ENCODE assay signal across 8 cellular contexts in the genomic region with DNA sequence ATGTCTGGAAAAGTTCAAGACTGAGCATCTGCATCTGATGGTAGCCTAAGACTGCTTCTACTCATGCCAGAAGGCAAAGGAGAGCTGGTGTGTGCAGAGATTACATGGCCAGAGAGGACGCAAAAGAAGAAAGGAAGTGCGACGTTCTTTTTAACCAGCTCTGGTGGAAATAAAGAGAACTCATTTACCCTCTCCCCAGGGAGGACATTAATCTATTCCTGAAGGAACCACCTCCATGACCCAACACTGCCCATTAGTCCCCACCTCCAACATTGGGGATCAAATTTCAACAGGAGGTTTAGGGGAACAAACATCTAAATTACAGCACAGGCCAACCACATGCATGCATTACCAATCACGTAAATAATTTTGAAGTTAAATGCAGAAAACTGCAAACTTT. TPM values are rescaled to one million over a fixed set of nuclear protein-coding genes. Genes with fewer than 3 reads are reported as not detected.
DNase-seq lines count a peak whose midpoint lies in the region; ATAC-seq lines count a peak whose summit lies in the region.

No MANE protein-coding gene starts in this region.

- H3K27ac ChIP-seq in thymus (ENCODE audit: low read depth): no peak overlapping the region

- no peak for DNase-seq in activated T-cell treated with anti-CD3 and anti-CD28 coated beads, Interleukin-2, amount 50 U/mL, for 4 hours
- DNase-seq in activated T-cell treated with anti-CD3 and anti-CD28 coated beads, Interleukin-2, amount 50 U/mL, for 48 hours: no peak
- DNase-seq in T-helper 17 cell (no peak), iPS DF 4.7 (ENCODE audit: extremely low read depth, low spot score) (peak; percentile 53), NOMO-1 treated with dmso at 0.1 percent for 144 hours (lab: John Stamatoyannopoulos, UW; ENCODE audit: unreplicated experiment) (no peak), NCI-H1092 (lab: John Stamatoyannopoulos, UW) (no peak)

- H3K9me3 ChIP-seq in T-helper 17 cell (ENCODE audit: control insufficient read depth, low read length, poor library complexity, severe bottlenecking): no peaks in the 10 kb centered on the region
- no peaks in the 10 kb centered on the region for H3K9me3 ChIP-seq in thymus (ENCODE audit: control insufficient read depth)

- H3K4me1 Mint-ChIP-seq in activated T-cell treated with anti-CD3 and anti-CD28 coated beads, Interleukin-2, amount 50 U/mL, for 4 hours (ENCODE audit: low read depth): peaks cover 36% of the 10 kb centered on the region
- H3K4me1 Mint-ChIP-seq in T-helper 17 cell: peaks cover 31% of the 10 kb centered on the region

- peak overlapping the region; percentile 98 for H3K27ac Mint-ChIP-seq in T-helper 17 cell

- H3K27me3 ChIP-seq in thymus (ENCODE audit: control insufficient read depth, insufficient read depth): no peaks in the 10 kb centered on the region

- peaks cover 3% of the 10 kb centered on the region for H3K36me3 ChIP-seq in thymus (ENCODE audit: control insufficient read depth, insufficient read depth)

- no peaks in the 10 kb centered on the region for H3K27me3 Mint-ChIP-seq in activated T-cell treated with anti-CD3 and anti-CD28 coated beads, Interleukin-2, amount 50 U/mL, for 4 hours (ENCODE audit: low read depth)
- no peaks in the 10 kb centered on the region for H3K27me3 Mint-ChIP-seq in T-helper 17 cell

- H3K9me3 Mint-ChIP-seq in activated T-cell treated with anti-CD3 and anti-CD28 coated beads, Interleukin-2, amount 50 U/mL, for 4 hours: peaks cover 7% of the 10 kb centered on the region

- H3K4me3 ChIP-seq in thymus (ENCODE audit: low read length): peak overlapping the region; percentile 80

- WGBS in thymus: 84% methylated on average over 4 of the region's 4 CpGs

- peak overlapping the region; percentile 95 for H3K4me3 Mint-ChIP-seq in activated T-cell treated with anti-CD3 and anti-CD28 coated beads, Interleukin-2, amount 50 U/mL, for 4 hours
- peak overlapping the region; percentile 95 for H3K4me3 Mint-ChIP-seq in T-helper 17 cell

- peaks cover 11% of the 10 kb centered on the region for H3K36me3 Mint-ChIP-seq in activated T-cell treated with anti-CD3 and anti-CD28 coated beads, Interleukin-2, amount 50 U/mL, for 4 hours (ENCODE audit: insufficient read depth)
- peaks cover 3% of the 10 kb centered on the region for H3K36me3 Mint-ChIP-seq in T-helper 17 cell (ENCODE audit: low read depth)

- ATAC-seq in activated T-cell treated with anti-CD3 and anti-CD28 coated beads, Interleukin-2, amount 50 U/mL, for 4 hours: no peak
- ATAC-seq in T-helper 17 cell: no peak
- no peak for ATAC-seq in GM21723 (IDR thresholded peaks at IDR 0.05; ENCODE audit: unreplicated experiment)

- H3K4me1 ChIP-seq in thymus (ENCODE audit: control insufficient read depth, insufficient read depth, low read length): peaks cover 9% of the 10 kb centered on the region

RNA-seq across cellular contexts. Expression of a gene that starts 1.5 kb away (rescaled TPM):
- 10 to 100 TPM; 25.7 to 31.2 (median 30.0) TPM for total RNA-seq in activated T-cell treated with anti-CD3 and anti-CD28 coated beads, Interleukin-2, amount 50 U/mL, for 4 hours
- total RNA-seq in T-helper 17 cell: 10 to 100 TPM; 59.0 to 59.1 TPM
- polyA plus RNA-seq in thymus: 45.2 TPM

RNA-seq across cellular contexts. Expression of a gene that starts 41.6 kb away (rescaled TPM):
- total RNA-seq in activated T-cell treated with anti-CD3 and anti-CD28 coated beads, Interleukin-2, amount 50 U/mL, for 4 hours: 1 to 10 TPM in 1 of 3 donors, under 1 TPM in 2; 0.40 to 1.1 (median 0.71) TPM
- under 1 TPM in 1 of 2 donors, not detected in 1; 0.15 TPM for total RNA-seq in T-helper 17 cell
- 7.3 TPM for polyA plus RNA-seq in thymus
